ENCODE assay signal across 8 cellular contexts in genomic region chr1:246566808-246567154, GRCh38. TPM values are rescaled to one million over a fixed set of nuclear protein-coding genes. Genes with fewer than 3 reads are reported as not detected.
DNase-seq lines count a peak whose midpoint lies in the region; ATAC-seq and TF ChIP-seq lines count a peak whose summit lies in the region.

No MANE protein-coding gene starts in this region.

- peaks cover 2% of the 10 kb centered on the region for H3K9me3 Mint-ChIP-seq in CD4-positive, alpha-beta T cell
- H3K9me3 Mint-ChIP-seq in activated B cell treated with CpG ODN at 0.5 μM for 24 hours (no peaks in the 10 kb centered on the region), osteocyte (ENCODE audit: unreplicated experiment) (no peaks in the 10 kb centered on the region)

- peak overlapping the region; percentile 97 for H3K4me3 Mint-ChIP-seq in CD4-positive, alpha-beta T cell
- H3K4me3 Mint-ChIP-seq in activated B cell treated with CpG ODN at 0.5 μM for 24 hours (peak overlapping the region; percentile 99), osteocyte (ENCODE audit: unreplicated experiment) (peak overlapping the region; percentile 97)

- peak overlapping the region; percentile 96 for H3K27ac Mint-ChIP-seq in CD4-positive, alpha-beta T cell
- peak overlapping the region; percentile 97 for H3K27ac Mint-ChIP-seq in activated B cell treated with CpG ODN at 0.5 μM for 24 hours
- H3K27ac Mint-ChIP-seq in osteocyte (ENCODE audit: unreplicated experiment): peak overlapping the region; percentile 96

- H3K4me1 ChIP-seq in foreskin keratinocyte: peaks cover 4% of the 10 kb centered on the region

- peak overlapping the region; percentile 89 for H3K27ac ChIP-seq in CD4-positive, alpha-beta T cell (ENCODE audit: low read depth, low read length)
- peak overlapping the region; percentile 41 for H3K27ac ChIP-seq in foreskin keratinocyte

- CTCF ChIA-PET in CD4-positive, alpha-beta T cell (lab: Charles Lee): interaction anchor here (0.7 to 1.2 kb wide), 4 partner anchors 9 to 221 kb away, joined by 3 to 5 read pairs (median 3); partner anchors contain the start of gene SMYD3
- CTCF ChIA-PET in activated B cell treated with CpG ODN at 0.5 μM for 24 hours (lab: Charles Lee): interaction anchor here (1.0 kb wide), 1 partner anchor 122 kb away, joined by 3 read pairs; no protein-coding TSS in a partner anchor

- DNase-seq in CD4-positive, alpha-beta T cell: peak in 3 of 10 experiments; percentile 7 to 10 (median 7)
- DNase-seq in activated B cell treated with CpG ODN at 0.5 μM for 24 hours (no peak), foreskin keratinocyte (no peak), osteocyte (ENCODE audit: extremely low spot score, unreplicated experiment) (no peak), T1000 (lab: John Stamatoyannopoulos, UW) (no peak)
- DNase-seq in NK-92 treated with Interleukin-12 subunit alpha and Interleukin-12 subunit beta, amount 100 ng/mL, for 24 hours (lab: John Stamatoyannopoulos, UW): no peak

- peaks cover 61% of the 10 kb centered on the region for H3K4me1 Mint-ChIP-seq in CD4-positive, alpha-beta T cell (ENCODE audit: low read depth)
- H3K4me1 Mint-ChIP-seq in activated B cell treated with CpG ODN at 0.5 μM for 24 hours (peaks cover 65% of the 10 kb centered on the region), osteocyte (ENCODE audit: unreplicated experiment) (peaks cover 46% of the 10 kb centered on the region)

- intact Hi-C loops in CD4-positive, alpha-beta T cell (cut with DNase I, micrococcal nuclease): loop anchor here (5.0 to 10.0 kb wide), 8 partner anchors 36 to 1912 kb away; partner anchors contain the start of genes AHCTF1 (in 1 of the 2), DESI2 (in 1 of the 2), SMYD3 (in 1 of the 2) and ZNF669 (in 1 of the 2)
- intact Hi-C loops in activated B cell treated with CpG ODN at 0.5 μM for 24 hours (cut with micrococcal nuclease): loop anchor here (1.0 to 10.0 kb wide), 10 partner anchors 13 to 1702 kb away; partner anchors contain the start of genes HNRNPU, SMYD3 and ZNF669

- no peaks in the 10 kb centered on the region for H3K27me3 ChIP-seq in CD4-positive, alpha-beta T cell (ENCODE audit: control insufficient read depth, insufficient read depth, low read length)
- no peaks in the 10 kb centered on the region for H3K27me3 ChIP-seq in foreskin keratinocyte

- H3K36me3 Mint-ChIP-seq in CD4-positive, alpha-beta T cell (ENCODE audit: low read depth): peaks cover 40% of the 10 kb centered on the region
- peaks cover 28% of the 10 kb centered on the region for H3K36me3 Mint-ChIP-seq in activated B cell treated with CpG ODN at 0.5 μM for 24 hours (ENCODE audit: low read depth)
- H3K36me3 Mint-ChIP-seq in osteocyte (ENCODE audit: unreplicated experiment): peaks cover 2% of the 10 kb centered on the region

- POLR2A ChIA-PET in CD4-positive, alpha-beta T cell (lab: Charles Lee): interaction anchor here (0.6 to 2.0 kb wide), 10 partner anchors 9 to 1731 kb away, joined by 3 to 11 read pairs (median 5); partner anchors contain the start of genes COX20 and SMYD3
- POLR2A ChIA-PET in activated B cell treated with CpG ODN at 0.5 μM for 24 hours (lab: Charles Lee): interaction anchor here (0.6 to 3.9 kb wide), 7 partner anchors 14 to 365 kb away, joined by 3 to 34 read pairs (median 4); partner anchors contain the start of genes AHCTF1 and SMYD3

- no peaks in the 10 kb centered on the region for H3K9me3 ChIP-seq in CD4-positive, alpha-beta T cell (ENCODE audit: control insufficient read depth, low read length)

- peak; percentile 9 for ATAC-seq in CD4-positive, alpha-beta T cell (ENCODE audit: poor library complexity)
- ATAC-seq in GM19035 (IDR thresholded peaks at IDR 0.05; ENCODE audit: unreplicated experiment) (peak; percentile 26), HG03135 (IDR thresholded peaks at IDR 0.05; ENCODE audit: unreplicated experiment) (peak; percentile 19), activated B cell treated with CpG ODN at 0.5 μM for 24 hours (ENCODE audit: low read depth) (peak; percentile 10), foreskin keratinocyte (no peak)

- no peaks in the 10 kb centered on the region for H3K27me3 Mint-ChIP-seq in CD4-positive, alpha-beta T cell
- H3K27me3 Mint-ChIP-seq in activated B cell treated with CpG ODN at 0.5 μM for 24 hours (no peaks in the 10 kb centered on the region), osteocyte (ENCODE audit: unreplicated experiment) (no peaks in the 10 kb centered on the region)

- TF ChIP-seq CTCF in CD4-positive, alpha-beta T cell (IDR thresholded peaks at IDR 0.05): no peak
- TF ChIP-seq CTCF in activated B cell treated with CpG ODN at 0.5 μM for 24 hours (IDR thresholded peaks at IDR 0.05) (no peak), foreskin keratinocyte (conservative IDR thresholded peaks at IDR 0.05) (no peak), osteocyte (IDR thresholded peaks at IDR 0.05) (no peak)

RNA-seq across cellular contexts. Expression of gene CNST, which starts 0.5 kb away (rescaled TPM):
- 10 to 100 TPM; 71.9 to 72.6 TPM for total RNA-seq in CD4-positive, alpha-beta T cell
- total RNA-seq in activated B cell treated with CpG ODN at 0.5 μM for 24 hours (30.2 and 35.2 TPM in 2 replicates), foreskin keratinocyte (10.3 and 11.8 TPM in 2 replicates), osteocyte (26.8 and 32.9 TPM in 2 replicates)
- polyA plus RNA-seq in foreskin keratinocyte: 2.2 and 2.6 TPM in 2 replicates

RNA-seq across cellular contexts. Expression of gene TFB2M, which starts 0.7 kb away (rescaled TPM):
- 1 to 10 TPM; 8.0 to 9.0 TPM for total RNA-seq in CD4-positive, alpha-beta T cell
- 15.9 and 18.3 TPM in 2 replicates for total RNA-seq in activated B cell treated with CpG ODN at 0.5 μM for 24 hours
- total RNA-seq in foreskin keratinocyte: 18.2 and 20.1 TPM in 2 replicates
- 12.4 and 15.0 TPM in 2 replicates for polyA plus RNA-seq in foreskin keratinocyte
- total RNA-seq in osteocyte: 11.5 and 12.5 TPM in 2 replicates

RNA-seq across cellular contexts. Expression of gene SMYD3, which starts 59.7 kb away (rescaled TPM):
- 10 to 100 TPM; 18.8 to 19.6 TPM for total RNA-seq in CD4-positive, alpha-beta T cell
- total RNA-seq in activated B cell treated with CpG ODN at 0.5 μM for 24 hours: 18.3 and 20.8 TPM in 2 replicates
- 18.4 and 18.5 TPM in 2 replicates for total RNA-seq in foreskin keratinocyte
- 15.8 and 15.9 TPM in 2 replicates for polyA plus RNA-seq in foreskin keratinocyte
- 22.3 and 22.8 TPM in 2 replicates for total RNA-seq in osteocyte
